In the genomic region with DNA sequence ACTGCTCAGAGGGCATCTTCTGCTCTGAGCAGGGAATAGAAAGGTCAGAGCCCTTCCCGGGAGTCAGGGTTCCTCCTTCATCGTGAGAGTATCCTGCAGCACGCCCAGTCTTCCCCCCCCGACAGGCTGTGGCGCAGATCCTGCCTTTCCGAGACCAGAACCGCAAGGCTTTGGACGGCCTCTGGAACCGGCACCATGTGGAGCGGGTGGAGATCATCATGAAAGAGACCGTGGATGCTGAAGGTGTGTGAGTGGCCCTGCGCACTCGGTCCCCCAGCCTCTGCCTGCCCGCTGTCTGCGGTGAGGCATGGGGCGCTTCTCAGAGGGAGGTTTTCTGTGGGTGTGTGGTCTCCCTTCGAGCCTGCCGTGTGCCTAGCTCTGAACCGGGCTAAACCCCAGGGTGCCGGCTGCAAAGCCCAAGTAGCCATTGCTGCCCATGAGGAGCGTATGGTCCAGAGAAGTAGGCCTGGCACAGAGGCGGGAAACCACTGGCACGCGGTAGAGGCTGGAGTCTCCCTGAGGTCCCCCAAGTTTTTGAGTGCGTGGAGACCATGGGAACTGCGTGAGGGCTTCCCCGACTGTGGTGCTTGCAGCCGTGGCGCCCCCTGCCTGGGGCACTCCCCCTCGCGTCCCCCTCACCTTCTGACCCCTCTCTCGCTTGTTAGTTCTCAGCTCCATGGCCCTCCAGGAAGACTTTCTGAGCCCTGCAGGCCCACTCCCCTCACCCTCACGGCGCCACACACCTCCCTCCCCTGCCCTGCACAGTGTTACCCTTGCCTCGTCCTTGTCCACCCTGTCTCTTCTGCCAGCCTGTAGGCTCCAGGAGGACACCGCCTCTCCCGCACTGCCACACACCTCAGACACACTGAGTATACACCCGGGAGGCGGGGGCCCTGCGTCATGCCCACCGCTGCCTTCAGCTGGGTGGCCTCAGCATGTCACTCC, we compare ENCODE assay signal across 1 cellular context.
TF ChIP-seq lines count a peak whose summit lies in the region.

No MANE protein-coding gene starts in this region.

TF ChIP-seq in GM23338, 12 proteins besides CTCF, POLR2A, EP300 and RAD21 (continued from another document):
- TF ChIP-seq POLR2AphosphoS5 (IDR thresholded peaks at IDR 0.05; ENCODE audit: low read depth) (no peak), EZH2phosphoT487 (IDR thresholded peaks at IDR 0.05; ENCODE audit: unreplicated experiment) (no peak), CREB1 (CRISPR knock-in tag; IDR thresholded peaks at IDR 0.05; ENCODE audit: low read depth) (no peak), ZNF114 (CRISPR knock-in tag; IDR thresholded peaks at IDR 0.05) (no peak), ZNF331 (CRISPR knock-in tag; IDR thresholded peaks at IDR 0.05; ENCODE audit: low read depth) (no peak), ZNF462 (CRISPR knock-in tag; IDR thresholded peaks at IDR 0.05) (no peak)
- TF ChIP-seq, protein P1, sequence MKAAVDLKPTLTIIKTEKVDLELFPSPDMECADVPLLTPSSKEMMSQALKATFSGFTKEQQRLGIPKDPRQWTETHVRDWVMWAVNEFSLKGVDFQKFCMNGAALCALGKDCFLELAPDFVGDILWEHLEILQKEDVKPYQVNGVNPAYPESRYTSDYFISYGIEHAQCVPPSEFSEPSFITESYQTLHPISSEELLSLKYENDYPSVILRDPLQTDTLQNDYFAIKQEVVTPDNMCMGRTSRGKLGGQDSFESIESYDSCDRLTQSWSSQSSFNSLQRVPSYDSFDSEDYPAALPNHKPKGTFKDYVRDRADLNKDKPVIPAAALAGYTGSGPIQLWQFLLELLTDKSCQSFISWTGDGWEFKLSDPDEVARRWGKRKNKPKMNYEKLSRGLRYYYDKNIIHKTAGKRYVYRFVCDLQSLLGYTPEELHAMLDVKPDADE (IDR thresholded peaks at IDR 0.05) = no peak
- TF ChIP-seq, protein P2, sequence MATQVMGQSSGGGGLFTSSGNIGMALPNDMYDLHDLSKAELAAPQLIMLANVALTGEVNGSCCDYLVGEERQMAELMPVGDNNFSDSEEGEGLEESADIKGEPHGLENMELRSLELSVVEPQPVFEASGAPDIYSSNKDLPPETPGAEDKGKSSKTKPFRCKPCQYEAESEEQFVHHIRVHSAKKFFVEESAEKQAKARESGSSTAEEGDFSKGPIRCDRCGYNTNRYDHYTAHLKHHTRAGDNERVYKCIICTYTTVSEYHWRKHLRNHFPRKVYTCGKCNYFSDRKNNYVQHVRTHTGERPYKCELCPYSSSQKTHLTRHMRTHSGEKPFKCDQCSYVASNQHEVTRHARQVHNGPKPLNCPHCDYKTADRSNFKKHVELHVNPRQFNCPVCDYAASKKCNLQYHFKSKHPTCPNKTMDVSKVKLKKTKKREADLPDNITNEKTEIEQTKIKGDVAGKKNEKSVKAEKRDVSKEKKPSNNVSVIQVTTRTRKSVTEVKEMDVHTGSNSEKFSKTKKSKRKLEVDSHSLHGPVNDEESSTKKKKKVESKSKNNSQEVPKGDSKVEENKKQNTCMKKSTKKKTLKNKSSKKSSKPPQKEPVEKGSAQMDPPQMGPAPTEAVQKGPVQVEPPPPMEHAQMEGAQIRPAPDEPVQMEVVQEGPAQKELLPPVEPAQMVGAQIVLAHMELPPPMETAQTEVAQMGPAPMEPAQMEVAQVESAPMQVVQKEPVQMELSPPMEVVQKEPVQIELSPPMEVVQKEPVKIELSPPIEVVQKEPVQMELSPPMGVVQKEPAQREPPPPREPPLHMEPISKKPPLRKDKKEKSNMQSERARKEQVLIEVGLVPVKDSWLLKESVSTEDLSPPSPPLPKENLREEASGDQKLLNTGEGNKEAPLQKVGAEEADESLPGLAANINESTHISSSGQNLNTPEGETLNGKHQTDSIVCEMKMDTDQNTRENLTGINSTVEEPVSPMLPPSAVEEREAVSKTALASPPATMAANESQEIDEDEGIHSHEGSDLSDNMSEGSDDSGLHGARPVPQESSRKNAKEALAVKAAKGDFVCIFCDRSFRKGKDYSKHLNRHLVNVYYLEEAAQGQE (IDR thresholded peaks at IDR 0.05; ENCODE audit: unreplicated experiment) = no peak
